Comparison of ENCODE assay signal across 15 cellular contexts in genomic region chr17:18018411-18018921, GRCh38. TPM values are rescaled to one million over a fixed set of nuclear protein-coding genes. Genes with fewer than 3 reads are reported as not detected.
A peak's percentile ranks its signal among the peaks of the same experiment; 100 is the strongest.
DNase-seq lines count a peak whose midpoint lies in the region; ATAC-seq, FAIRE-seq and TF ChIP-seq lines count a peak whose summit lies in the region.
"Had no signal": no experiment of that assay in that cellular context is flagged by ENCODE, and none has a peak within 500 bp of the region (broad histone marks: within the 10 kb centered on the region; RNA-seq: fewer than 3 reads in every experiment).

No MANE protein-coding gene starts in this region.

- POLR2A ChIA-PET in HepG2 (lab: Yijun Ruan, JAX), result interaction anchor here (1.2 kb wide), 1 partner anchor 46 kb away, joined by 4 read pairs; the partner anchor contains the start of genes DRC3 and TOM1L2

- peaks cover 7% of the 10 kb centered on the region for H3K4me1 Mint-ChIP-seq in endodermal cell
- peaks cover 8% of the 10 kb centered on the region for H3K4me1 Mint-ChIP-seq in nephron progenitor cell
- H3K4me1 Mint-ChIP-seq in activated naive CD8-positive, alpha-beta T cell treated with anti-CD3 and anti-CD28 coated beads for 36 hours, result peaks cover 4% of the 10 kb centered on the region

- H3K27me3 ChIP-seq in BLaER1 treated with 17β-estradiol and CSF1 and Interleukin-3, amounts not matched to agents 10 nM and 100 nM, result no peaks in the 10 kb centered on the region
- no peaks in the 10 kb centered on the region for H3K27me3 ChIP-seq in endodermal cell (ENCODE audit: control insufficient read depth, insufficient read depth, low read length, poor library complexity, severe bottlenecking)
- no peaks in the 10 kb centered on the region for H3K27me3 ChIP-seq in HepG2 (ENCODE audit: control insufficient read depth in 1 of 2, insufficient read depth in 2 of 2, low read length in 2 of 2)
- no peaks in the 10 kb centered on the region for H3K27me3 ChIP-seq in sigmoid colon

- peak overlapping the region in 10 of 11 experiments; percentile 3 to 64 (median 46); a peak in 14 of 22 replicates for H3K9ac ChIP-seq in BLaER1 treated with 17β-estradiol and CSF1 and Interleukin-3, amounts not matched to agents 10 nM and 100 nM
- H3K9ac ChIP-seq in endodermal cell (ENCODE audit: extremely low read depth, low read length, poor library complexity, severe bottlenecking) (no peak overlapping the region), HepG2 (ENCODE audit: insufficient read depth, low read depth, low read length) (peak overlapping the region; percentile 27)

- peak; percentile 43 for DNase-seq in endodermal cell
- DNase-seq in HepG2 (ENCODE audit: low spot score), result no peak
- DNase-seq in sigmoid colon, result peak; percentile 40
- no peak for DNase-seq in nephron progenitor cell
- no peak for DNase-seq in activated naive CD8-positive, alpha-beta T cell treated with anti-CD3 and anti-CD28 coated beads for 36 hours
- DNase-seq: Calu3; CD4-positive, CD25-positive, alpha-beta regulatory T cell; H7; NCI-H1436 treated with DMSO at 0.1 percent for 48 hours; NCI-H2081 treated with DMSO at 0.1 percent for 48 hours; NCI-H526; NK-92 treated with Interleukin-12 subunit alpha and Interleukin-12 subunit beta, amount 100 ng/mL, for 24 hours had no signal

- H3K36me3 ChIP-seq in BLaER1 treated with 17β-estradiol and CSF1 and Interleukin-3, amounts not matched to agents 10 nM and 100 nM, result peaks cover 11 to 59% (median 24%) of the 10 kb centered on the region in 11 experiments; a peak in 21 of 22 replicates
- H3K36me3 ChIP-seq in endodermal cell (ENCODE audit: control insufficient read depth, insufficient read depth, low read length) (peaks cover 78% of the 10 kb centered on the region), HepG2 (replicated peaks in 1 of 2; ENCODE audit: control insufficient read depth in 1 of 2, insufficient read depth in 2 of 2, low read length in 2 of 2) (peaks cover 0 to 3% of the 10 kb centered on the region in 2 experiments; a peak in 3 of 5 replicates), sigmoid colon (peaks cover 0 to 24% (median 2%) of the 10 kb centered on the region in 4 donors)

- peak overlapping the region in 1 of 10 experiments; percentile 11; a peak in 1 of 20 replicates for H3K4me3 ChIP-seq in BLaER1 treated with 17β-estradiol and CSF1 and Interleukin-3, amounts not matched to agents 10 nM and 100 nM
- H3K4me3 ChIP-seq in endodermal cell (ENCODE audit: low read length) (no peak overlapping the region), HepG2 (replicated peaks in 1 of 3; ENCODE audit: insufficient read depth in 1 of 3, low read depth in 2 of 3, low read length in 3 of 3) (peak overlapping the region in 1 of 3 experiments; percentile 44; a peak in 2 of 6 replicates), sigmoid colon (no peak overlapping the region)

- FAIRE-seq in HepG2 (lab: Jason Lieb, UNC), result no peak

- no peak for TF ChIP-seq RAD21 in HepG2 (CRISPR knock-in tag; IDR thresholded peaks at IDR 0.05)

- H3K9me3 Mint-ChIP-seq in endodermal cell (no peaks in the 10 kb centered on the region), nephron progenitor cell (no peaks in the 10 kb centered on the region)
- no peaks in the 10 kb centered on the region for H3K9me3 Mint-ChIP-seq in activated naive CD8-positive, alpha-beta T cell treated with anti-CD3 and anti-CD28 coated beads for 36 hours
- H3K9me3 Mint-ChIP-seq: CD4-positive, CD25-positive, alpha-beta regulatory T cell had no signal

- peaks cover 0 to 19% (median 6%) of the 10 kb centered on the region in 11 experiments; a peak in 11 of 22 replicates for H4K20me1 ChIP-seq in BLaER1 treated with 17β-estradiol and CSF1 and Interleukin-3, amounts not matched to agents 10 nM and 100 nM
- H4K20me1 ChIP-seq in HepG2 (ENCODE audit: insufficient read depth, low read length), result no peaks in the 10 kb centered on the region

- H3K79me2 ChIP-seq in HepG2 (ENCODE audit: insufficient read depth, low read length), result no peaks in the 10 kb centered on the region

- 89 to 95% methylated on average over 9 to 15 of the region's 15 CpGs for WGBS in endodermal cell (ENCODE audit: insufficient coverage in 1 of 2, insufficient read length in 1 of 2), 2 experiments
- 89% methylated on average over 5 of the region's 15 CpGs for WGBS in HepG2 (ENCODE audit: low lambda C conversion rate)
- WGBS in sigmoid colon, 2 donors, result 95 to 96% methylated on average over 15 of the region's 15 CpGs

- H3K27ac Mint-ChIP-seq in endodermal cell (peak overlapping the region; percentile 56), nephron progenitor cell (no peak overlapping the region)
- H3K27ac Mint-ChIP-seq in activated naive CD8-positive, alpha-beta T cell treated with anti-CD3 and anti-CD28 coated beads for 36 hours, result no peak overlapping the region

- H3K9me3 ChIP-seq in BLaER1 treated with 17β-estradiol and CSF1 and Interleukin-3, amounts not matched to agents 10 nM and 100 nM (replicated peaks in 1 of 11), result no peaks in the 10 kb centered on the region
- H3K9me3 ChIP-seq in endodermal cell (ENCODE audit: control insufficient read depth, low read length) (no peaks in the 10 kb centered on the region), HepG2 (ENCODE audit: low read length) (no peaks in the 10 kb centered on the region), sigmoid colon (no peaks in the 10 kb centered on the region)

- H2AFZ ChIP-seq in HepG2 (ENCODE audit: low read length), result no peak overlapping the region

- peaks cover 35 to 66% (median 51%) of the 10 kb centered on the region in 10 experiments for H3K4me1 ChIP-seq in BLaER1 treated with 17β-estradiol and CSF1 and Interleukin-3, amounts not matched to agents 10 nM and 100 nM
- H3K4me1 ChIP-seq in endodermal cell (ENCODE audit: control insufficient read depth, insufficient read depth, low read length) (peaks cover 13% of the 10 kb centered on the region), HepG2 (ENCODE audit: insufficient read depth, low read length) (peaks cover 30% of the 10 kb centered on the region), sigmoid colon (peaks cover 0 to 9% (median 0%) of the 10 kb centered on the region in 4 donors)

- in situ Hi-C loops in HepG2 (cut with HindIII; ENCODE audit: extremely low pct_ligation_motif_present, low pct_unique_long_range_greater_than_20kb), result loop anchor here (25.0 kb wide), 1 partner anchor 94 kb away; the partner anchor contains the start of gene MYO15A

- TF ChIP-seq CTCF in endodermal cell (conservative IDR thresholded peaks at IDR 0.05), result no peak
- no peak for TF ChIP-seq CTCF in HepG2 (CRISPR knock-in tag; IDR thresholded peaks at IDR 0.05)
- TF ChIP-seq CTCF in sigmoid colon (IDR thresholded peaks at IDR 0.05), result no peak
- TF ChIP-seq CTCF in nephron progenitor cell (IDR thresholded peaks at IDR 0.05), result no peak

- H3K36me3 Mint-ChIP-seq in endodermal cell (ENCODE audit: low read depth), result peaks cover 40% of the 10 kb centered on the region
- H3K36me3 Mint-ChIP-seq in nephron progenitor cell (ENCODE audit: low read depth), result no peaks in the 10 kb centered on the region
- peaks cover under 1% of the 10 kb centered on the region for H3K36me3 Mint-ChIP-seq in activated naive CD8-positive, alpha-beta T cell treated with anti-CD3 and anti-CD28 coated beads for 36 hours

- no TSS peak for BruUV-seq in HepG2 (replicated peaks; lab: Mats Ljungman, UMichigan)

- TF ChIP-seq POLR2A in HepG2 (IDR thresholded peaks at IDR 0.05; ENCODE audit: insufficient read depth in 1 of 2, low read depth in 2 of 2, low read length in 2 of 2) (no peak), sigmoid colon (IDR thresholded peaks at IDR 0.05) (no peak)

- peak overlapping the region in 10 of 11 experiments; percentile 24 to 74 (median 54); a peak in 18 of 22 replicates for H3K27ac ChIP-seq in BLaER1 treated with 17β-estradiol and CSF1 and Interleukin-3, amounts not matched to agents 10 nM and 100 nM
- no peak overlapping the region for H3K27ac ChIP-seq in endodermal cell (ENCODE audit: low read depth, low read length)
- H3K27ac ChIP-seq in HepG2 (ENCODE audit: extremely low read length, insufficient read depth, low read length), result peak overlapping the region; percentile 71
- no peak overlapping the region for H3K27ac ChIP-seq in sigmoid colon
- H3K27ac ChIP-seq: RWPE1 had no signal

- CTCF ChIA-PET in HepG2 (lab: Yijun Ruan, JAX; ENCODE audit: low intra/inter-chr PET ratio, low total read pairs), result no interaction called here

- ATAC-seq in HepG2 (no peak; the same call in 2 of the 3 replicates), GM21526 (IDR thresholded peaks at IDR 0.05; ENCODE audit: low FRiP score, unreplicated experiment) (no peak)

- H3K27me3 Mint-ChIP-seq in endodermal cell (ENCODE audit: insufficient read depth) (no peaks in the 10 kb centered on the region), nephron progenitor cell (ENCODE audit: low read depth, poor library complexity) (no peaks in the 10 kb centered on the region)
- no peaks in the 10 kb centered on the region for H3K27me3 Mint-ChIP-seq in activated naive CD8-positive, alpha-beta T cell treated with anti-CD3 and anti-CD28 coated beads for 36 hours
- H3K27me3 Mint-ChIP-seq: CD4-positive, CD25-positive, alpha-beta regulatory T cell had no signal

- peak overlapping the region; percentile 74 to 95 (median 86) for H3K4me2 ChIP-seq in BLaER1 treated with 17β-estradiol and CSF1 and Interleukin-3, amounts not matched to agents 10 nM and 100 nM
- H3K4me2 ChIP-seq in HepG2 (ENCODE audit: low read depth, low read length), result peak overlapping the region; percentile 75

- TF ChIP-seq EP300 in HepG2 (IDR thresholded peaks at IDR 0.05; ENCODE audit: low read depth in 2 of 2, low read length in 2 of 2), result no peak
- TF ChIP-seq EP300 in HepG2 (CRISPR knock-in tag; IDR thresholded peaks at IDR 0.05; ENCODE audit: borderline replicate concordance), result no peak
- no peak for TF ChIP-seq EP300 in sigmoid colon (IDR thresholded peaks at IDR 0.05)

- H3K4me3 Mint-ChIP-seq in endodermal cell (no peak overlapping the region), nephron progenitor cell (no peak overlapping the region)
- no peak overlapping the region for H3K4me3 Mint-ChIP-seq in activated naive CD8-positive, alpha-beta T cell treated with anti-CD3 and anti-CD28 coated beads for 36 hours
- H3K4me3 Mint-ChIP-seq: CD4-positive, CD25-positive, alpha-beta regulatory T cell had no signal

- intact Hi-C loops in HepG2 (cut with micrococcal nuclease; ENCODE audit: unreplicated experiment) (loop anchor here (1.0 kb wide), 1 partner anchor 46 kb away; the partner anchor contains the start of genes DRC3 and TOM1L2), sigmoid colon (cut with DNase I) (no loop called here)

RNA-seq across cellular contexts. Expression of gene ATPAF2, which starts 20.5 kb away (rescaled TPM):
- total RNA-seq in endodermal cell (10 to 100 TPM; 31.4 to 50.8 TPM), HepG2 (2016; rRNA removed; fragmentation: Illumina TruSeq; extraction: Trizol) (14.2 and 15.0 TPM in 2 replicates), sigmoid colon (10 to 100 TPM; 10.3 to 28.8 (median 15.3) TPM)
- polyA plus RNA-seq in endodermal cell (2013, experiment 1 of 2), result 40.7 TPM
- polyA plus RNA-seq in endodermal cell (2013, experiment 2 of 2), result 44.1 TPM
- 8.8 and 12.0 TPM in 2 replicates for total RNA-seq in HepG2 (2016; cell fraction: cytosol; rRNA removed; fragmentation: Illumina TruSeq; extraction: Trizol; ENCODE audit: low read depth)
- 14.9 and 18.9 TPM in 2 replicates for total RNA-seq in HepG2 (2016; cell fraction: insoluble cytoplasmic fraction; rRNA removed; fragmentation: Illumina TruSeq; extraction: Trizol)
- total RNA-seq in HepG2 (2016; cell fraction: membrane; rRNA removed; fragmentation: Illumina TruSeq; extraction: Trizol), result 9.7 and 14.4 TPM in 2 replicates
- 12.8 and 14.7 TPM in 2 replicates for total RNA-seq in HepG2 (2016; cell fraction: nucleus; rRNA removed; fragmentation: Illumina TruSeq; extraction: Trizol)
- polyA plus RNA-seq in HepG2 (2011; rRNA removed) (16.0 and 16.5 TPM in 2 replicates), sigmoid colon (10 to 100 TPM; 17.4 to 28.1 (median 26.8) TPM)
- polyA plus RNA-seq in HepG2 (2011; cell fraction: cytosol; rRNA removed), result 8.0 and 9.7 TPM in 2 replicates
- polyA plus RNA-seq in HepG2 (2011; cell fraction: nucleus; rRNA removed), result 46.6 and 61.0 TPM in 2 replicates
- polyA plus RNA-seq in HepG2 (2012), result 10.3 and 10.4 TPM in 2 replicates
- 8.0 and 11.6 TPM in 2 replicates for polyA plus RNA-seq in HepG2 (2016; cell fraction: cytosol; fragmentation: Illumina TruSeq; extraction: Trizol; ENCODE audit: low read depth)
- 19.2 and 26.7 TPM in 2 replicates for polyA plus RNA-seq in HepG2 (2016; cell fraction: insoluble cytoplasmic fraction; fragmentation: Illumina TruSeq; extraction: Trizol; ENCODE audit: low read depth)
- polyA plus RNA-seq in HepG2 (2016; cell fraction: membrane; fragmentation: Illumina TruSeq; extraction: Trizol; ENCODE audit: low read depth), result 11.3 and 19.5 TPM in 2 replicates
- 37.0 and 37.2 TPM in 2 replicates for polyA plus RNA-seq in HepG2 (2016; cell fraction: nucleus; fragmentation: Illumina TruSeq; extraction: Trizol; ENCODE audit: insufficient read depth, low read depth)
- polyA minus RNA-seq in HepG2 (2011; rRNA and poly(A)+ RNA removed; ENCODE audit: low replicate concordance), result 18.0 and 28.2 TPM in 2 replicates
- 7.1 and 8.4 TPM in 2 replicates for polyA minus RNA-seq in HepG2 (2011; cell fraction: cytosol; rRNA and poly(A)+ RNA removed)
- 23.1 and 28.8 TPM in 2 replicates for polyA minus RNA-seq in HepG2 (2011; cell fraction: nucleus; rRNA and poly(A)+ RNA removed)
- total RNA-seq in activated naive CD8-positive, alpha-beta T cell treated with anti-CD3 and anti-CD28 coated beads for 36 hours, result 10 to 100 TPM; 31.0 to 33.3 TPM

RNA-seq across cellular contexts. Expression of gene GID4, which starts 20.7 kb away (rescaled TPM):
- total RNA-seq in endodermal cell (10 to 100 TPM; 20.5 to 20.8 TPM), HepG2 (2016; rRNA removed; fragmentation: Illumina TruSeq; extraction: Trizol) (4.3 and 5.5 TPM in 2 replicates), sigmoid colon (10 to 100 TPM; 20.0 to 25.2 (median 23.9) TPM)
- polyA plus RNA-seq in endodermal cell (2013, experiment 1 of 2), result 17.2 TPM
- polyA plus RNA-seq in endodermal cell (2013, experiment 2 of 2), result 17.1 TPM
- total RNA-seq in HepG2 (2016; cell fraction: cytosol; rRNA removed; fragmentation: Illumina TruSeq; extraction: Trizol; ENCODE audit: low read depth), result 2.5 and 4.3 TPM in 2 replicates
- total RNA-seq in HepG2 (2016; cell fraction: insoluble cytoplasmic fraction; rRNA removed; fragmentation: Illumina TruSeq; extraction: Trizol), result 4.4 and 4.8 TPM in 2 replicates
- total RNA-seq in HepG2 (2016; cell fraction: membrane; rRNA removed; fragmentation: Illumina TruSeq; extraction: Trizol), result 6.5 and 7.9 TPM in 2 replicates
- 2.7 and 3.1 TPM in 2 replicates for total RNA-seq in HepG2 (2016; cell fraction: nucleus; rRNA removed; fragmentation: Illumina TruSeq; extraction: Trizol)
- polyA plus RNA-seq in HepG2 (2011; rRNA removed) (4.7 and 6.1 TPM in 2 replicates), sigmoid colon (1 to 10 TPM; 2.8 to 4.2 (median 3.8) TPM)
- polyA plus RNA-seq in HepG2 (2011; cell fraction: cytosol; rRNA removed), result 2.8 and 3.4 TPM in 2 replicates
- polyA plus RNA-seq in HepG2 (2011; cell fraction: nucleus; rRNA removed), result 4.1 and 4.6 TPM in 2 replicates
- polyA plus RNA-seq in HepG2 (2012), result 8.4 and 8.9 TPM in 2 replicates
- polyA plus RNA-seq in HepG2 (2016; cell fraction: cytosol; fragmentation: Illumina TruSeq; extraction: Trizol; ENCODE audit: low read depth), result 7.0 and 8.5 TPM in 2 replicates
- polyA plus RNA-seq in HepG2 (2016; cell fraction: insoluble cytoplasmic fraction; fragmentation: Illumina TruSeq; extraction: Trizol; ENCODE audit: low read depth), result 5.8 and 6.7 TPM in 2 replicates
- polyA plus RNA-seq in HepG2 (2016; cell fraction: membrane; fragmentation: Illumina TruSeq; extraction: Trizol; ENCODE audit: low read depth), result 7.0 and 8.2 TPM in 2 replicates
- polyA plus RNA-seq in HepG2 (2016; cell fraction: nucleus; fragmentation: Illumina TruSeq; extraction: Trizol; ENCODE audit: insufficient read depth, low read depth), result 4.4 and 6.0 TPM in 2 replicates
- polyA minus RNA-seq in HepG2 (2011; rRNA and poly(A)+ RNA removed; ENCODE audit: low replicate concordance), result 8.2 and 20.5 TPM in 2 replicates
- polyA minus RNA-seq in HepG2 (2011; cell fraction: cytosol; rRNA and poly(A)+ RNA removed), result 3.7 and 4.2 TPM in 2 replicates
- polyA minus RNA-seq in HepG2 (2011; cell fraction: nucleus; rRNA and poly(A)+ RNA removed), result 6.4 and 10.4 TPM in 2 replicates
- total RNA-seq in activated naive CD8-positive, alpha-beta T cell treated with anti-CD3 and anti-CD28 coated beads for 36 hours, result 1 to 10 TPM; 7.2 to 7.7 TPM

RNA-seq across cellular contexts. Expression of gene DRC3, which starts 45.8 kb away (rescaled TPM):
- 1 to 10 TPM; 2.0 to 2.6 TPM for total RNA-seq in endodermal cell
- polyA plus RNA-seq in endodermal cell (2013, experiment 1 of 2), result 2.2 TPM
- polyA plus RNA-seq in endodermal cell (2013, experiment 2 of 2), result 2.2 TPM
- 0.53 and 0.73 TPM in 2 replicates for total RNA-seq in HepG2 (2016; rRNA removed; fragmentation: Illumina TruSeq; extraction: Trizol)
- total RNA-seq in HepG2 (2016; cell fraction: cytosol; rRNA removed; fragmentation: Illumina TruSeq; extraction: Trizol; ENCODE audit: low read depth), result under 0.01 and 0.35 TPM in 2 replicates
- 0.24 and 1.0 TPM in 2 replicates for total RNA-seq in HepG2 (2016; cell fraction: insoluble cytoplasmic fraction; rRNA removed; fragmentation: Illumina TruSeq; extraction: Trizol)
- 0.24 and 0.53 TPM in 2 replicates for total RNA-seq in HepG2 (2016; cell fraction: membrane; rRNA removed; fragmentation: Illumina TruSeq; extraction: Trizol)
- total RNA-seq in HepG2 (2016; cell fraction: nucleus; rRNA removed; fragmentation: Illumina TruSeq; extraction: Trizol), result 0.31 and 1.1 TPM in 2 replicates
- polyA plus RNA-seq in HepG2 (2011; rRNA removed), result 0.54 and 0.87 TPM in 2 replicates
- 0.21 TPM in 2 replicates for polyA plus RNA-seq in HepG2 (2011; cell fraction: cytosol; rRNA removed)
- polyA plus RNA-seq in HepG2 (2011; cell fraction: nucleus; rRNA removed), result 1.6 and 2.3 TPM in 2 replicates
- 1.1 and 1.8 TPM in 2 replicates for polyA plus RNA-seq in HepG2 (2012)
- polyA plus RNA-seq in HepG2 (2016; cell fraction: cytosol; fragmentation: Illumina TruSeq; extraction: Trizol; ENCODE audit: low read depth), result not detected in 2 replicates
- 0.37 TPM in 1 of 2 replicates, not detected in the other for polyA plus RNA-seq in HepG2 (2016; cell fraction: insoluble cytoplasmic fraction; fragmentation: Illumina TruSeq; extraction: Trizol; ENCODE audit: low read depth)
- not detected in 2 replicates for polyA plus RNA-seq in HepG2 (2016; cell fraction: membrane; fragmentation: Illumina TruSeq; extraction: Trizol; ENCODE audit: low read depth)
- 0.95 and 2.5 TPM in 2 replicates for polyA plus RNA-seq in HepG2 (2016; cell fraction: nucleus; fragmentation: Illumina TruSeq; extraction: Trizol; ENCODE audit: insufficient read depth, low read depth)
- polyA minus RNA-seq in HepG2 (2011; rRNA and poly(A)+ RNA removed; ENCODE audit: low replicate concordance), result 0.68 and 1.7 TPM in 2 replicates
- not detected in 2 replicates for polyA minus RNA-seq in HepG2 (2011; cell fraction: cytosol; rRNA and poly(A)+ RNA removed)
- 1.1 and 1.3 TPM in 2 replicates for polyA minus RNA-seq in HepG2 (2011; cell fraction: nucleus; rRNA and poly(A)+ RNA removed)
- 1 to 10 TPM in 3 of 4 donors, under 1 TPM in 1; 0.36 to 6.1 (median 1.8) TPM for total RNA-seq in sigmoid colon
- under 1 TPM in 1 of 3 donors, not detected in 2; 0.83 TPM for polyA plus RNA-seq in sigmoid colon
- total RNA-seq in activated naive CD8-positive, alpha-beta T cell treated with anti-CD3 and anti-CD28 coated beads for 36 hours, result under 1 TPM; 0.18 to 0.52 TPM
- total RNA-seq: CD4-positive, CD25-positive, alpha-beta regulatory T cell had no signal
- polyA plus RNA-seq: CD4-positive, CD25-positive, alpha-beta regulatory T cell had no signal

RNA-seq across cellular contexts. Expression of gene TOM1L2, which starts 46.3 kb away (rescaled TPM):
- total RNA-seq in endodermal cell (10 to 100 TPM; 10.2 to 11.5 TPM), HepG2 (2016; rRNA removed; fragmentation: Illumina TruSeq; extraction: Trizol) (4.5 and 4.7 TPM in 2 replicates), sigmoid colon (100 to 1,000 TPM in 1 of 4 donors, 10 to 100 TPM in 3; 38.2 to 215 (median 66.2) TPM)
- polyA plus RNA-seq in endodermal cell (2013, experiment 1 of 2), result 16.1 TPM
- polyA plus RNA-seq in endodermal cell (2013, experiment 2 of 2), result 14.8 TPM
- total RNA-seq in HepG2 (2016; cell fraction: cytosol; rRNA removed; fragmentation: Illumina TruSeq; extraction: Trizol; ENCODE audit: low read depth), result 1.0 and 1.2 TPM in 2 replicates
- 3.8 and 3.9 TPM in 2 replicates for total RNA-seq in HepG2 (2016; cell fraction: insoluble cytoplasmic fraction; rRNA removed; fragmentation: Illumina TruSeq; extraction: Trizol)
- 2.5 and 3.4 TPM in 2 replicates for total RNA-seq in HepG2 (2016; cell fraction: membrane; rRNA removed; fragmentation: Illumina TruSeq; extraction: Trizol)
- 4.6 and 5.4 TPM in 2 replicates for total RNA-seq in HepG2 (2016; cell fraction: nucleus; rRNA removed; fragmentation: Illumina TruSeq; extraction: Trizol)
- polyA plus RNA-seq in HepG2 (2011; rRNA removed) (7.4 and 9.1 TPM in 2 replicates), sigmoid colon (10 to 100 TPM; 13.8 to 43.3 (median 29.6) TPM)
- 4.5 and 4.8 TPM in 2 replicates for polyA plus RNA-seq in HepG2 (2011; cell fraction: cytosol; rRNA removed)
- polyA plus RNA-seq in HepG2 (2011; cell fraction: nucleus; rRNA removed), result 16.8 and 18.7 TPM in 2 replicates
- polyA plus RNA-seq in HepG2 (2012), result 5.5 and 5.7 TPM in 2 replicates
- polyA plus RNA-seq in HepG2 (2016; cell fraction: cytosol; fragmentation: Illumina TruSeq; extraction: Trizol; ENCODE audit: low read depth), result 0.55 and 0.60 TPM in 2 replicates
- polyA plus RNA-seq in HepG2 (2016; cell fraction: insoluble cytoplasmic fraction; fragmentation: Illumina TruSeq; extraction: Trizol; ENCODE audit: low read depth), result 2.0 and 3.7 TPM in 2 replicates
- polyA plus RNA-seq in HepG2 (2016; cell fraction: membrane; fragmentation: Illumina TruSeq; extraction: Trizol; ENCODE audit: low read depth), result 1.2 and 1.4 TPM in 2 replicates
- polyA plus RNA-seq in HepG2 (2016; cell fraction: nucleus; fragmentation: Illumina TruSeq; extraction: Trizol; ENCODE audit: insufficient read depth, low read depth), result 8.1 and 9.2 TPM in 2 replicates
- 15.0 and 27.1 TPM in 2 replicates for polyA minus RNA-seq in HepG2 (2011; rRNA and poly(A)+ RNA removed; ENCODE audit: low replicate concordance)
- 4.9 and 5.5 TPM in 2 replicates for polyA minus RNA-seq in HepG2 (2011; cell fraction: cytosol; rRNA and poly(A)+ RNA removed)
- 9.8 and 14.0 TPM in 2 replicates for polyA minus RNA-seq in HepG2 (2011; cell fraction: nucleus; rRNA and poly(A)+ RNA removed)
- total RNA-seq in activated naive CD8-positive, alpha-beta T cell treated with anti-CD3 and anti-CD28 coated beads for 36 hours, result 1 to 10 TPM; 8.5 to 9.0 TPM

Comparison
In these comparisons a context has a peak if more than half of its experiments do, and no peak if none do; other contexts are left out.
1. H3K27ac ChIP-seq: peak in BLaER1 treated with 17β-estradiol and CSF1 and Interleukin-3, amounts not matched to agents 10 nM and 100 nM (10 of 11) and HepG2 (single experiment); none in endodermal cell (single experiment) and sigmoid colon (0 of 4).
2. DNase-seq: peak in endodermal cell (single experiment) and sigmoid colon (single experiment); none in HepG2 (single experiment), nephron progenitor cell (single experiment) and activated naive CD8-positive, alpha-beta T cell treated with anti-CD3 and anti-CD28 coated beads for 36 hours (single experiment).